In the genomic region with DNA sequence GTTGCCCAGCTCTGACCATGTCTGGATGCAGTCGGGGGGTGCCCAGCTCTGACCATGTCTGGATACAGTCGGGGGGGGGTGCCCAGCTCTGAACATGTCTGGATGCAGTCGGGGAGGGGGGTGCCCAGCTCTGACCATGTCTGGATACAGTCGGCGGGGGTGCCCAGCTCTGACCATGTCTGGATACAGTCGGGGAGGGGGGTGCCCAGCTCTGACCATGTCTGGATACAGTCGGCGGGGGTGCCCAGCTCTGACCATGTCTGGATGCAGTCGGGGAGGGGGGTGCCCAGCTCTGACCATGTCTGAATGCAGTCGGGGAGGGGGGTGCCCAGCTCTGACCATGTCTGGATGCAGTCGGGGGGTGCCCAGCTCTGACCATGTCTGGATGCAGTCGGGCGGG, we compare ENCODE assay signal across 8 cellular contexts. TPM values are rescaled to one million over a fixed set of nuclear protein-coding genes. Genes with fewer than 3 reads are reported as not detected.
"Had no signal": no experiment of that assay in that cellular context is flagged by ENCODE, and none has a peak within 500 bp of the region (broad histone marks: within the 10 kb centered on the region; RNA-seq: fewer than 3 reads in every experiment).

No MANE protein-coding gene starts in this region.

RNA-seq across cellular contexts. Expression of gene PKP3, which starts 16.7 kb away (rescaled TPM):
- total RNA-seq: activated naive CD4-positive, alpha-beta T cell treated with anti-CD3 and anti-CD28 coated beads for 36 hours; activated naive CD8-positive, alpha-beta T cell treated with anti-CD3 and anti-CD28 coated beads for 36 hours; activated T-helper 1 cell treated with anti-CD3 and anti-CD28 coated beads, Interleukin-12 subunit alpha, Interleukin-12 subunit beta, Interleukin-2, Interleukin-4 antibody, amounts not matched to agents 30 ng/mL and 10 ng/mL and 1 ng/mL, durations not matched to agents 14 hours and 24 hours and 36 hours; activated T-helper 17 cell treated with anti-CD3 and anti-CD28 coated beads, Interleukin-2, amount 50 U/mL, for 72 hours; activated T-helper 2 cell treated with anti-CD3 and anti-CD28 coated beads, Interferon-gamma antibody, Interleukin-2, Interleukin-4, amounts not matched to agents 10 μg/mL and 5 μg/mL and 100 μg/mL, durations not matched to agents 14 hours and 24 hours and 36 hours; ascending aorta had no signal

RNA-seq across cellular contexts. Expression of gene ANO9, which starts 31.1 kb away (rescaled TPM):
- total RNA-seq: cerebellum, chondrocyte had no signal

RNA-seq across cellular contexts. Expression of gene B4GALNT4, which starts 41.4 kb away (rescaled TPM):
- total RNA-seq: ascending aorta had no signal
